In the genomic region with DNA sequence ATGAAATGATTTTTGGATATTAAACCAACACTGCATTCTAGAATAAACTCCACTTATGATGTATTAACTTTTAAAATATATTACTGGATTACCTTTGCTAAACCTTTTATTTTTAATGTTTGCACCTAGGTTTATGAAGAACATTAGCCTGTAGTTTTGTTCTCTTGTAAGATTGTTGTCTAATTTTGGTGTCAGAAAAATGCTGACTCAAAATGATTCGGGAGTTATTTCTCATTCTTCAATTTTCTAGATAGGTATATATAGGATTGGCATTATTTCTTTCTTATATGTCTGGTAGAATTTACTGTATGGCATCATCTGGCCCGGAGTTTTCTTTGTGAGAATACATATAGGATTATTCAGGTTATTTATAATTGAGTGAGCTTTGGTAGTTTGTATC, we compare ENCODE assay signal across 36 cellular contexts.
"Had no signal": no experiment of that assay in that cellular context is flagged by ENCODE, and none has a peak within 500 bp of the region (broad histone marks: within the 10 kb centered on the region; RNA-seq: fewer than 3 reads in every experiment).

No MANE protein-coding gene starts in this region.

- H3K9me3 Mint-ChIP-seq: endodermal cell had no signal

- H3K4me3 ChIP-seq: ascending aorta, breast epithelium, cardiac muscle cell, coronary artery, dorsolateral prefrontal cortex had no signal

- ATAC-seq: activated CD4-positive, CD25-positive, alpha-beta regulatory T cell treated with anti-CD3 and anti-CD28 coated beads, Interleukin-2, amount 50 U/mL, for 24 hours; activated CD8-positive, alpha-beta memory T cell treated with anti-CD3 and anti-CD28 coated beads, Interleukin-2, amount 10 ng/mL, durations not matched to agents 7 days and 5 days; activated CD8-positive, alpha-beta T cell treated with anti-CD3 and anti-CD28 coated beads for 36 hours; activated naive CD8-positive, alpha-beta T cell treated with anti-CD3 and anti-CD28 coated beads, Interleukin-2, amount 50 U/mL, for 24 hours; esophagus mucosa; T-helper 17 cell had no signal

- H3K27me3 Mint-ChIP-seq: activated B cell treated with CpG ODN at 0.5 μM for 24 hours; activated CD8-positive, alpha-beta memory T cell treated with anti-CD3 and anti-CD28 coated beads, Interleukin-2, amount 10 ng/mL, durations not matched to agents 7 days and 5 days; activated CD8-positive, alpha-beta T cell treated with anti-CD3 and anti-CD28 coated beads for 36 hours; activated naive CD4-positive, alpha-beta T cell treated with anti-CD3 and anti-CD28 coated beads, Interleukin-2, amount 50 U/mL, for 24 hours; activated naive CD8-positive, alpha-beta T cell treated with anti-CD3 and anti-CD28 coated beads for 36 hours; activated naive CD8-positive, alpha-beta T cell treated with anti-CD3 and anti-CD28 coated beads, Interleukin-2, amount 50 U/mL, for 24 hours; brain; dendritic cell treated with granulocyte-macrophage colony-stimulating factor and Interleukin-4, amounts not matched to agents 40 ng/mL and 50 ng/mL, for 4 days; T-helper 17 cell had no signal

- H3K4me1 ChIP-seq: ascending aorta, breast epithelium had no signal

- H3K4me1 Mint-ChIP-seq: activated B cell treated with CpG ODN at 0.5 μM for 24 hours; activated CD8-positive, alpha-beta memory T cell treated with anti-CD3 and anti-CD28 coated beads, Interleukin-2, amount 10 ng/mL, durations not matched to agents 7 days and 5 days; activated naive CD4-positive, alpha-beta T cell treated with anti-CD3 and anti-CD28 coated beads, Interleukin-2, amount 50 U/mL, for 24 hours; activated naive CD8-positive, alpha-beta T cell treated with anti-CD3 and anti-CD28 coated beads for 36 hours; activated naive CD8-positive, alpha-beta T cell treated with anti-CD3 and anti-CD28 coated beads, Interleukin-2, amount 50 U/mL, for 24 hours; brain; endodermal cell; T-helper 17 cell had no signal

- H3K27ac Mint-ChIP-seq: activated B cell treated with CpG ODN at 0.5 μM for 24 hours; activated CD8-positive, alpha-beta memory T cell treated with anti-CD3 and anti-CD28 coated beads, Interleukin-2, amount 10 ng/mL, durations not matched to agents 7 days and 5 days; activated CD8-positive, alpha-beta T cell treated with anti-CD3 and anti-CD28 coated beads for 36 hours; activated naive CD4-positive, alpha-beta T cell treated with anti-CD3 and anti-CD28 coated beads for 36 hours; activated naive CD8-positive, alpha-beta T cell treated with anti-CD3 and anti-CD28 coated beads for 36 hours; activated naive CD8-positive, alpha-beta T cell treated with anti-CD3 and anti-CD28 coated beads, Interleukin-2, amount 50 U/mL, for 24 hours; activated T-helper 1 cell treated with anti-CD3 and anti-CD28 coated beads, Interleukin-12 subunit alpha, Interleukin-12 subunit beta, Interleukin-2, Interleukin-4 antibody, amounts not matched to agents 30 ng/mL and 10 ng/mL and 1 ng/mL, durations not matched to agents 14 hours and 24 hours and 36 hours; activated T-helper 2 cell treated with anti-CD3 and anti-CD28 coated beads, Interferon-gamma antibody, Interleukin-2, Interleukin-4, amounts not matched to agents 10 μg/mL and 5 μg/mL and 100 μg/mL, durations not matched to agents 14 hours and 24 hours and 36 hours; brain; dendritic cell treated with granulocyte-macrophage colony-stimulating factor and Interleukin-4, amounts not matched to agents 40 ng/mL and 50 ng/mL, for 4 days; endodermal cell; T-helper 17 cell; T-helper 2 cell treated with Interferon-gamma antibody and Interleukin-4, amounts not matched to agents 5 μg/mL and 100 μg/mL, for 36 hours had no signal

- FAIRE-seq: frontal cortex had no signal

- H3K27ac ChIP-seq: ascending aorta, breast epithelium, cardiac muscle cell, coronary artery, WERI-Rb-1 had no signal

- H3K4me3 Mint-ChIP-seq: activated B cell treated with CpG ODN at 0.5 μM for 24 hours; activated CD8-positive, alpha-beta memory T cell treated with anti-CD3 and anti-CD28 coated beads, Interleukin-2, amount 10 ng/mL, durations not matched to agents 7 days and 5 days; activated CD8-positive, alpha-beta T cell treated with anti-CD3 and anti-CD28 coated beads for 36 hours; activated naive CD4-positive, alpha-beta T cell treated with anti-CD3 and anti-CD28 coated beads for 36 hours; activated naive CD4-positive, alpha-beta T cell treated with anti-CD3 and anti-CD28 coated beads, Interleukin-2, amount 50 U/mL, for 24 hours; activated naive CD8-positive, alpha-beta T cell treated with anti-CD3 and anti-CD28 coated beads for 36 hours; activated naive CD8-positive, alpha-beta T cell treated with anti-CD3 and anti-CD28 coated beads, Interleukin-2, amount 50 U/mL, for 24 hours; activated T-helper 1 cell treated with anti-CD3 and anti-CD28 coated beads, Interleukin-12 subunit alpha, Interleukin-12 subunit beta, Interleukin-2, Interleukin-4 antibody, amounts not matched to agents 30 ng/mL and 10 ng/mL and 1 ng/mL, durations not matched to agents 14 hours and 24 hours and 36 hours; brain; dendritic cell treated with granulocyte-macrophage colony-stimulating factor and Interleukin-4, amounts not matched to agents 40 ng/mL and 50 ng/mL, for 4 days; endodermal cell; T-helper 17 cell; T-helper 2 cell treated with Interferon-gamma antibody and Interleukin-4, amounts not matched to agents 5 μg/mL and 100 μg/mL, for 36 hours had no signal

- H3K9me3 ChIP-seq: ascending aorta, breast epithelium had no signal

- DNase-seq: activated B cell treated with CpG ODN at 0.5 μM for 24 hours; activated CD4-positive, alpha-beta T cell treated with anti-CD3 and anti-CD28 coated beads for 48 hours; activated CD4-positive, alpha-beta T cell treated with anti-CD3 and anti-CD28 coated beads, Interleukin-2, amount 50 U/mL, for 1 hour; activated CD4-positive, alpha-beta T cell treated with anti-CD3 and anti-CD28 coated beads, Interleukin-2, amount 50 U/mL, for 48 hours; activated CD8-positive, alpha-beta memory T cell treated with anti-CD3 and anti-CD28 coated beads, Interleukin-2, amount 10 ng/mL, durations not matched to agents 7 days and 5 days; activated CD8-positive, alpha-beta memory T cell treated with anti-CD3 and anti-CD28 coated beads, Interleukin-2, amount 50 U/mL, for 4 hours; activated CD8-positive, alpha-beta T cell treated with anti-CD3 and anti-CD28 coated beads for 36 hours; activated effector memory CD4-positive, alpha-beta T cell treated with anti-CD3 and anti-CD28 coated beads, Interleukin-2, amount 50 U/mL, for 16 hours; activated naive CD4-positive, alpha-beta T cell treated with anti-CD3 and anti-CD28 coated beads for 36 hours; activated naive CD8-positive, alpha-beta T cell treated with anti-CD3 and anti-CD28 coated beads for 36 hours; activated naive CD8-positive, alpha-beta T cell treated with anti-CD3 and anti-CD28 coated beads, Interleukin-2, amount 50 U/mL, for 24 hours; activated T-cell treated with anti-CD3 and anti-CD28 coated beads, Interleukin-2, amount 50 U/mL, for 1 hour; activated T-cell treated with anti-CD3 and anti-CD28 coated beads, Interleukin-2, amount 50 U/mL, for 48 hours; central memory CD4-positive, alpha-beta T cell; cerebellar nuclear complex; dorsolateral prefrontal cortex; effector memory CD4-positive, alpha-beta T cell; endodermal cell; foreskin fibroblast; head of caudate nucleus; T-helper 17 cell; T1000; WERI-Rb-1 had no signal

- H3K27me3 ChIP-seq: ascending aorta, breast epithelium, cardiac muscle cell, dorsolateral prefrontal cortex had no signal
